33 cellular contexts compared by ENCODE assay signal in the genomic region with DNA sequence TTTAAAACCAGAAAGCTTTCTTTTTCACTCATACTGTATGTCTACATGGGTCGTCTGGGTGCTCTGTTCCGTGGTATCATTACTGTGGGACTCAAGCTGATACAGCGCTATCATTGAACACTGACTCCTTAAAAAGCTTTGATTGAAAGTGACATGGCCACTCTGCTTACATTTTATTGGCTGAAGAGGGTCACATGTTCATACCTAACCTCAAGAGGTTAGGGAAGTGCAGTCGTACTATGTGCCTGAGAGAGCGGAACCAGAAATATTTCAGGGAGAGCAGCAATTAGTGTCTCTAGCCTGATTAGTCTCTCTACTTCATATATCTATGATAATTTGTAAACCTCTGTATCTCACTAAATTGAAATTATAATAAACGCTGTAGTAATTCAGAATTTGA.
"Had no signal": no experiment of that assay in that cellular context is flagged by ENCODE, and none has a peak within 500 bp of the region (broad histone marks: within the 10 kb centered on the region; RNA-seq: fewer than 3 reads in every experiment).

No MANE protein-coding gene starts in this region.

- H3K9me3 ChIP-seq: Peyer's patch, SJSA1, SK-N-SH had no signal

- ATAC-seq: activated CD4-positive, alpha-beta T cell treated with anti-CD3 and anti-CD28 coated beads for 36 hours; activated CD4-positive, CD25-positive, alpha-beta regulatory T cell treated with anti-CD3 and anti-CD28 coated beads, Interleukin-2, amount 50 U/mL, for 24 hours; activated naive CD8-positive, alpha-beta T cell treated with anti-CD3 and anti-CD28 coated beads, Interleukin-2, amount 50 U/mL, for 24 hours; activated T-cell treated with anti-CD3 and anti-CD28 coated beads, Interleukin-2, amount 50 U/mL, for 4 hours; PC-3 had no signal

- DNase-seq: activated CD4-positive, alpha-beta memory T cell treated with anti-CD3 and anti-CD28 coated beads for 36 hours; activated CD4-positive, alpha-beta T cell treated with anti-CD3 and anti-CD28 coated beads for 36 hours; activated CD4-positive, alpha-beta T cell treated with anti-CD3 and anti-CD28 coated beads, Interleukin-2, amount 50 U/mL, for 1 hour; activated CD8-positive, alpha-beta memory T cell treated with anti-CD3 and anti-CD28 coated beads, Interleukin-2, amount 50 U/mL, for 4 hours; activated naive CD4-positive, alpha-beta T cell treated with anti-CD3 and anti-CD28 coated beads, Interleukin-2, amount 10 ng/mL, durations not matched to agents 7 days and 5 days; activated naive CD8-positive, alpha-beta T cell treated with anti-CD3 and anti-CD28 coated beads, Interleukin-2, amount 50 U/mL, for 24 hours; activated T-cell treated with anti-CD3 and anti-CD28 coated beads for 4 hours; activated T-cell treated with anti-CD3 and anti-CD28 coated beads, Interleukin-2, amount 50 U/mL, for 4 hours; anterior cingulate cortex; caudate nucleus; KG1; MM.1S; MV-4-11; NCI-H1092; NCI-H1436 treated with DMSO at 0.1 percent for 48 hours; NCI-H1694 treated with DMSO at 0.1 percent for 48 hours; NCI-H2029; NCI-H345; NCI-H524 treated with DMSO at 0.1 percent for 48 hours; NCI-H748 treated with DMSO at 0.1 percent for 48 hours; NK-92 treated with Interleukin-12 subunit alpha and Interleukin-12 subunit beta, amount 100 ng/mL, for 24 hours; PC-3; Peyer's patch; RPMI8226; SHP77 treated with DMSO at 0.1 percent for 48 hours; SK-N-SH had no signal

- H3K4me1 Mint-ChIP-seq: activated naive CD4-positive, alpha-beta T cell treated with anti-CD3 and anti-CD28 coated beads, Interleukin-2, amount 10 ng/mL, durations not matched to agents 7 days and 5 days had no signal

- H3K27ac ChIP-seq: Peyer's patch, SJSA1 had no signal

- H3K4me3 Mint-ChIP-seq: activated CD4-positive, alpha-beta memory T cell treated with anti-CD3 and anti-CD28 coated beads for 36 hours; activated CD4-positive, alpha-beta T cell treated with anti-CD3 and anti-CD28 coated beads for 36 hours; activated naive CD4-positive, alpha-beta T cell treated with anti-CD3 and anti-CD28 coated beads, Interleukin-2, amount 10 ng/mL, durations not matched to agents 7 days and 5 days; activated naive CD8-positive, alpha-beta T cell; activated naive CD8-positive, alpha-beta T cell treated with anti-CD3 and anti-CD28 coated beads, Interleukin-2, amount 50 U/mL, for 24 hours; activated T-cell treated with anti-CD3 and anti-CD28 coated beads, Interleukin-2, amount 50 U/mL, for 4 hours; activated T-helper 1 cell treated with anti-CD3 and anti-CD28 coated beads, Interleukin-12 subunit alpha, Interleukin-12 subunit beta, Interleukin-2, Interleukin-4 antibody, amounts not matched to agents 30 ng/mL and 10 ng/mL and 1 ng/mL, durations not matched to agents 14 hours and 24 hours and 36 hours; brain; T-helper 1 cell treated with Interleukin-12 subunit alpha and Interleukin-12 subunit beta and Interleukin-4 antibody, amounts not matched to agents 30 μg/mL and 1 μg/mL, for 36 hours; T-helper 2 cell treated with Interferon-gamma antibody and Interleukin-4, amounts not matched to agents 5 μg/mL and 100 μg/mL, for 36 hours had no signal

- H3K4me2 ChIP-seq: SK-N-SH had no signal

- H3K27ac Mint-ChIP-seq: activated CD4-positive, alpha-beta memory T cell treated with anti-CD3 and anti-CD28 coated beads for 36 hours; activated CD4-positive, alpha-beta T cell treated with anti-CD3 and anti-CD28 coated beads for 36 hours; activated naive CD4-positive, alpha-beta T cell treated with anti-CD3 and anti-CD28 coated beads, Interleukin-2, amount 10 ng/mL, durations not matched to agents 7 days and 5 days; activated naive CD8-positive, alpha-beta T cell; activated naive CD8-positive, alpha-beta T cell treated with anti-CD3 and anti-CD28 coated beads, Interleukin-2, amount 50 U/mL, for 24 hours; activated T-helper 1 cell treated with anti-CD3 and anti-CD28 coated beads, Interleukin-12 subunit alpha, Interleukin-12 subunit beta, Interleukin-2, Interleukin-4 antibody, amounts not matched to agents 30 ng/mL and 10 ng/mL and 1 ng/mL, durations not matched to agents 14 hours and 24 hours and 36 hours; T-helper 1 cell treated with Interleukin-12 subunit alpha and Interleukin-12 subunit beta and Interleukin-4 antibody, amounts not matched to agents 30 μg/mL and 1 μg/mL, for 36 hours; T-helper 2 cell treated with Interferon-gamma antibody and Interleukin-4, amounts not matched to agents 5 μg/mL and 100 μg/mL, for 36 hours had no signal

- H3K36me3 ChIP-seq: Peyer's patch had no signal

- H3K9ac ChIP-seq: SK-N-SH had no signal

- H3K9me3 Mint-ChIP-seq: activated CD4-positive, alpha-beta memory T cell treated with anti-CD3 and anti-CD28 coated beads for 36 hours; activated naive CD4-positive, alpha-beta T cell treated with anti-CD3 and anti-CD28 coated beads, Interleukin-2, amount 10 ng/mL, durations not matched to agents 7 days and 5 days; activated naive CD8-positive, alpha-beta T cell treated with anti-CD3 and anti-CD28 coated beads, Interleukin-2, amount 50 U/mL, for 24 hours; activated T-cell treated with anti-CD3 and anti-CD28 coated beads, Interleukin-2, amount 50 U/mL, for 4 hours; activated T-helper 1 cell treated with anti-CD3 and anti-CD28 coated beads, Interleukin-12 subunit alpha, Interleukin-12 subunit beta, Interleukin-2, Interleukin-4 antibody, amounts not matched to agents 30 ng/mL and 10 ng/mL and 1 ng/mL, durations not matched to agents 14 hours and 24 hours and 36 hours; brain; T-helper 1 cell treated with Interleukin-12 subunit alpha and Interleukin-12 subunit beta and Interleukin-4 antibody, amounts not matched to agents 30 μg/mL and 1 μg/mL, for 36 hours; T-helper 2 cell treated with Interferon-gamma antibody and Interleukin-4, amounts not matched to agents 5 μg/mL and 100 μg/mL, for 36 hours had no signal

- H3K27me3 Mint-ChIP-seq: activated CD4-positive, alpha-beta memory T cell treated with anti-CD3 and anti-CD28 coated beads for 36 hours; activated CD4-positive, alpha-beta T cell treated with anti-CD3 and anti-CD28 coated beads for 36 hours; activated naive CD4-positive, alpha-beta T cell treated with anti-CD3 and anti-CD28 coated beads, Interleukin-2, amount 10 ng/mL, durations not matched to agents 7 days and 5 days; activated naive CD8-positive, alpha-beta T cell; activated naive CD8-positive, alpha-beta T cell treated with anti-CD3 and anti-CD28 coated beads, Interleukin-2, amount 50 U/mL, for 24 hours; brain had no signal

- H3K27me3 ChIP-seq: Peyer's patch, SJSA1 had no signal

- H3K4me3 ChIP-seq: Peyer's patch, SJSA1 had no signal
